ENCODE assay signal across 1 cellular context in the genomic region with DNA sequence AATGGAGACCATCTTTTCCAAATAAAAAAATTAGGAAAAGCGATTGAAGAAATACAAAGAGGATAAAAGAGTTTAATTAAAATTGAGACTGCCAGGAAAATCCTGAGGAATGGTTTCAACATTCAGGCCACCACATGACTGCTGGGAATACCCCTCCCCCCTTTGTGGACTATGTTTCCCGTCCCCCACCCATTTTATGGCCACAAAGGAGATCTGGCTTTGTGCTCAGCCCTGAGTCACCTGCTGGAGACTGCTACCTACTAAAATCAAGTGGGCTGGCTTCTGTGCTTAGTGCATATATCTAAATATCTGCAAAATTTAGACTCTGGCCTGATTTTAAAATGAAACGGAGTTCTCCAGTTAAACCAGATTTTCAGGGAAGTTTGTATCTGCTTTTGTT.
TF ChIP-seq lines count a peak whose summit lies in the region.

No MANE protein-coding gene starts in this region.

TF ChIP-seq in IMR-90, 13 proteins besides CTCF, POLR2A, EP300 and RAD21 (continued from another document):
- TF ChIP-seq, protein P1, sequence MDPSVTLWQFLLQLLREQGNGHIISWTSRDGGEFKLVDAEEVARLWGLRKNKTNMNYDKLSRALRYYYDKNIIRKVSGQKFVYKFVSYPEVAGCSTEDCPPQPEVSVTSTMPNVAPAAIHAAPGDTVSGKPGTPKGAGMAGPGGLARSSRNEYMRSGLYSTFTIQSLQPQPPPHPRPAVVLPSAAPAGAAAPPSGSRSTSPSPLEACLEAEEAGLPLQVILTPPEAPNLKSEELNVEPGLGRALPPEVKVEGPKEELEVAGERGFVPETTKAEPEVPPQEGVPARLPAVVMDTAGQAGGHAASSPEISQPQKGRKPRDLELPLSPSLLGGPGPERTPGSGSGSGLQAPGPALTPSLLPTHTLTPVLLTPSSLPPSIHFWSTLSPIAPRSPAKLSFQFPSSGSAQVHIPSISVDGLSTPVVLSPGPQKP (IDR thresholded peaks at IDR 0.05; ENCODE audit: borderline replicate concordance, low read depth, low read length), result no peak
TF ChIP-seq in IMR-90: peak in this region for 1.
